Comparison of ENCODE assay signal across 9 cellular contexts in the genomic region with DNA sequence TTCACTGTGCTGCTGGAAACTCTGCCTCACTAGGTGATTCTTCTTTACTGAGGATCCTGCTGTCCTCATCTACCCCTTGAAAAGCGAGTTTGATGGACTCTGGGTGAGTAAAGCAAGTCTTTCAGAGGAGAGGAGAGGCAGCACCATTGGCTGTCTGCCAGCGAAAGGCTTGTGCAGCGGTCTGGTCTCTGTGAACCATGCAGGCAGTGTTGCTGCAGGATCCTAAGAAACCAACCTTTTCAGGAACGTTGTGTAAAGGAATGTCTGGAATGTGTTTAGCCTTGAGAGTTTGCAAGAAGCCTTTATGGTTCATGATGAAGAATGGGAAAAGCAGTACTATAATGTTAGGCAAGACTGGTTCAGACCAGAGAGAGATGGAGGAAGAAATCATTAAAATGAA. TPM values are rescaled to one million over a fixed set of nuclear protein-coding genes. Genes with fewer than 3 reads are reported as not detected.
A peak's percentile ranks its signal among the peaks of the same experiment; 100 is the strongest.
DNase-seq lines count a peak whose midpoint lies in the region; ATAC-seq, FAIRE-seq and TF ChIP-seq lines count a peak whose summit lies in the region.
"Not testable (repeated sequence)": the region's sequence is repeated elsewhere in the genome, so short reads cannot be mapped to it uniquely, and the experiment has no call there.
"Had no signal": no experiment of that assay in that cellular context is flagged by ENCODE, and none has a peak within 500 bp of the region (broad histone marks: within the 10 kb centered on the region; RNA-seq: fewer than 3 reads in every experiment).

No MANE protein-coding gene starts in this region.

- H3K9me3 Mint-ChIP-seq in HFFc6: not testable (repeated sequence)

- H3K4me3 Mint-ChIP-seq in HFFc6: peak overlapping the region; percentile 74

- intact Hi-C loops in kidney (cut with DNase I): not testable (repeated sequence)

- peak overlapping the region; percentile 83 for H3K27ac Mint-ChIP-seq in HFFc6

- H3K27me3 ChIP-seq in BJ (ENCODE audit: control insufficient read depth, insufficient read depth, low read length); thoracic aorta (replicated peaks; ENCODE audit: insufficient read depth): not testable (repeated sequence)

- CTCF ChIA-PET in BJ (lab: Yijun Ruan, JAX): not testable (repeated sequence)

- ATAC-seq in omental fat pad (ENCODE audit: low FRiP score): peak; percentile 78
- not testable (repeated sequence) for ATAC-seq in thoracic aorta (ENCODE audit: insufficient number of reproducible peaks, low FRiP score, low read depth)

- not testable (repeated sequence) for H3K4me3 ChIP-seq in BJ (ENCODE audit: low read depth, low read length); kidney (ENCODE audit: low read length in 2 of 2); thoracic aorta

- not testable (repeated sequence) for H3K27me3 Mint-ChIP-seq in HFFc6 (ENCODE audit: insufficient read depth)

- H3K27ac ChIP-seq in kidney (ENCODE audit: low read depth in 2 of 2, low read length in 2 of 2): not testable (repeated sequence)
- H3K27ac ChIP-seq in thoracic aorta: peak overlapping the region; percentile 34 to 41

- FAIRE-seq in kidney (lab: Jason Lieb, UNC): not testable (repeated sequence)

- peaks cover 15% of the 10 kb centered on the region for H3K36me3 Mint-ChIP-seq in HFFc6 (ENCODE audit: low read depth)

- TF ChIP-seq CTCF in BJ (IDR thresholded peaks at IDR 0.05; ENCODE audit: insufficient read depth, low read depth, low read length); HFFc6 (IDR thresholded peaks at IDR 0.05); kidney (IDR thresholded peaks at IDR 0.05; ENCODE audit: borderline replicate concordance, extremely low read depth, insufficient read depth); omental fat pad (IDR thresholded peaks at IDR 0.05); thoracic aorta (IDR thresholded peaks at IDR 0.05): not testable (repeated sequence)

- DNase-seq in BJ (ENCODE audit: low read depth) (peak; percentile 56), HFFc6 (peak; percentile 89), RPMI7951 (ENCODE audit: low read depth) (peak; percentile 88), brain pericyte (ENCODE audit: low read depth, low spot score) (peak; percentile 18), fibroblast of the conjunctiva (ENCODE audit: low read depth) (peak; percentile 41), kidney (peak; percentile 94), omental fat pad (ENCODE audit: low spot score) (peak; percentile 69), thoracic aorta (ENCODE audit: low spot score) (peak; percentile 28)

- POLR2A ChIA-PET in BJ (lab: Charles Lee): not testable (repeated sequence)

- H3K36me3 ChIP-seq in BJ (ENCODE audit: control insufficient read depth, insufficient read depth, low read length); kidney (ENCODE audit: control insufficient read depth in 1 of 2, insufficient read depth in 2 of 2, low read length in 2 of 2); thoracic aorta: not testable (repeated sequence)

- not testable (repeated sequence) for H3K9ac ChIP-seq in kidney (ENCODE audit: low read length in 2 of 2)

- H3K4me1 Mint-ChIP-seq in HFFc6 (ENCODE audit: low read depth): peaks cover 48% of the 10 kb centered on the region

- not testable (repeated sequence) for H3K4me1 ChIP-seq in kidney (ENCODE audit: control insufficient read depth in 1 of 2, insufficient read depth in 1 of 2, low read depth in 1 of 2, low read length in 2 of 2)
- peaks cover 3 to 27% of the 10 kb centered on the region in 2 donors for H3K4me1 ChIP-seq in thoracic aorta (ENCODE audit: control insufficient read depth in 1 of 2, low read depth in 2 of 2)

- H3K9me3 ChIP-seq in kidney (ENCODE audit: control insufficient read depth in 1 of 2, low read length in 2 of 2); thoracic aorta: not testable (repeated sequence)

RNA-seq across cellular contexts. Expression of a gene that starts 53.4 kb away (rescaled TPM):
- polyA plus RNA-seq in BJ (2011; rRNA removed): 273 and 284 TPM in 2 replicates
- 148 and 193 TPM in 2 replicates for polyA minus RNA-seq in BJ (2011; rRNA and poly(A)+ RNA removed)
- total RNA-seq in HFFc6 (2021; fragmentation: NEBNext Ultra II Directional; extraction: Animal tissue kit (Norgen Biotek cat#: 25700)): 1,000 to 10,000 TPM in 3 of 6 experiments, 100 to 1,000 TPM in 3; 877 to 1,071 (median 1,004) TPM
- total RNA-seq in RPMI7951 (2014; rRNA removed; shearing (Covaris generic)): 16.9 and 21.0 TPM in 2 replicates
- 61.3 TPM for total RNA-seq in kidney
- 79.1 TPM for polyA plus RNA-seq in kidney (ENCODE audit: insufficient read depth, low read depth, low replicate concordance)
- total RNA-seq in omental fat pad: 100 to 1,000 TPM; 125 to 195 (median 175) TPM
- total RNA-seq in thoracic aorta: 100 to 1,000 TPM; 107 to 413 TPM
- total RNA-seq: activated CD4-positive, alpha-beta memory T cell treated with anti-CD3 and anti-CD28 coated beads for 36 hours had no signal

Comparison
In these comparisons a context has a peak if more than half of its experiments do, and no peak if none do; other contexts are left out.
1. DNase-seq: peak in every context shown above with its lines; median percentile 94 in kidney; 89 in HFFc6; 88 in RPMI7951; 69 in omental fat pad; 56 in BJ; 41 in fibroblast of the conjunctiva; 28 in thoracic aorta; 18 in brain pericyte.